7 cellular contexts compared by ENCODE assay signal in genomic region chr4:77994194-77994721, GRCh38.
DNase-seq lines count a peak whose midpoint lies in the region; ATAC-seq, FAIRE-seq and TF ChIP-seq lines count a peak whose summit lies in the region.

No MANE protein-coding gene starts in this region.

- H3K9me3 Mint-ChIP-seq in astrocyte (ENCODE audit: unreplicated experiment), result no peaks in the 10 kb centered on the region

- no peaks in the 10 kb centered on the region for H3K36me3 Mint-ChIP-seq in astrocyte (ENCODE audit: low read depth, unreplicated experiment)

- no peaks in the 10 kb centered on the region for H4K20me1 ChIP-seq in astrocyte (ENCODE audit: insufficient read depth, low read length)

- TF ChIP-seq CTCF in astrocyte (IDR thresholded peaks at IDR 0.05; ENCODE audit: insufficient read depth, low read depth, low read length), result peak; percentile 76
- TF ChIP-seq CTCF in upper lobe of right lung (IDR thresholded peaks at IDR 0.05), result peak; percentile 56

- H3K9me3 ChIP-seq in astrocyte (ENCODE audit: insufficient read depth, low read depth, low read length) (no peaks in the 10 kb centered on the region), upper lobe of right lung (no peaks in the 10 kb centered on the region)

- no peak overlapping the region for H3K4me3 Mint-ChIP-seq in astrocyte (ENCODE audit: unreplicated experiment)

- no peak for TF ChIP-seq POLR2A in GM18505 (IDR thresholded peaks at IDR 0.05; ENCODE audit: borderline replicate concordance, extremely low read depth, insufficient read depth, insufficient read length)

- H3K9ac ChIP-seq in astrocyte (ENCODE audit: low read length), result no peak overlapping the region

- H3K27ac ChIP-seq in astrocyte (ENCODE audit: low read depth, low read length) (no peak overlapping the region), upper lobe of right lung (no peak overlapping the region)

- H3K27me3 ChIP-seq in astrocyte (ENCODE audit: insufficient read depth, low read length) (no peaks in the 10 kb centered on the region), upper lobe of right lung (no peaks in the 10 kb centered on the region)

- H3K4me1 Mint-ChIP-seq in astrocyte (ENCODE audit: low read depth, unreplicated experiment), result peaks cover 8% of the 10 kb centered on the region

- ATAC-seq in GM18505 (IDR thresholded peaks at IDR 0.05; ENCODE audit: unreplicated experiment), result peak; percentile 81
- peak; percentile 49 for ATAC-seq in HG03108 (IDR thresholded peaks at IDR 0.05; ENCODE audit: unreplicated experiment)
- ATAC-seq in upper lobe of right lung, result peak; percentile 83
- no peak for ATAC-seq in HG03571 (IDR thresholded peaks at IDR 0.05; ENCODE audit: unreplicated experiment)

- H3K79me2 ChIP-seq in astrocyte (ENCODE audit: insufficient read depth, low read length), result no peaks in the 10 kb centered on the region

- DNase-seq in astrocyte (ENCODE audit: low read depth), result peak; percentile 60
- peak; percentile 31 for DNase-seq in inferior parietal cortex (ENCODE audit: extremely low spot score)
- no peak for DNase-seq in upper lobe of right lung
- no peak for DNase-seq in posterior vena cava (ENCODE audit: low spot score)

- H2AFZ ChIP-seq in astrocyte (ENCODE audit: low read depth, low read length), result no peak overlapping the region

- H3K4me3 ChIP-seq in astrocyte (ENCODE audit: insufficient read depth, low read depth, low read length), result no peak overlapping the region
- no peak overlapping the region for H3K4me3 ChIP-seq in upper lobe of right lung

- H3K27ac Mint-ChIP-seq in astrocyte (ENCODE audit: unreplicated experiment), result no peak overlapping the region

- intact Hi-C loops in upper lobe of right lung (cut with DNase I), result no loop called here
- intact Hi-C loops in posterior vena cava (cut with DNase I), result no loop called here

- H3K4me1 ChIP-seq in astrocyte (ENCODE audit: insufficient read depth, low read length), result no peaks in the 10 kb centered on the region
- no peaks in the 10 kb centered on the region for H3K4me1 ChIP-seq in upper lobe of right lung

- H3K4me2 ChIP-seq in astrocyte (ENCODE audit: low read length), result no peak overlapping the region

- FAIRE-seq in astrocyte (lab: Jason Lieb, UNC), result no peak

- H3K27me3 Mint-ChIP-seq in astrocyte (ENCODE audit: low read depth, unreplicated experiment), result peaks cover 2% of the 10 kb centered on the region

- H3K36me3 ChIP-seq in astrocyte (ENCODE audit: insufficient read depth, low read length), result no peaks in the 10 kb centered on the region
- no peaks in the 10 kb centered on the region for H3K36me3 ChIP-seq in upper lobe of right lung

Comparison
In these comparisons a context has a peak if more than half of its experiments do, and no peak if none do; other contexts are left out.
1. DNase-seq: peak in astrocyte (single experiment) and inferior parietal cortex (single experiment); none in upper lobe of right lung (single experiment) and posterior vena cava (single experiment).